ENCODE assay signal across 21 cellular contexts in the genomic region with DNA sequence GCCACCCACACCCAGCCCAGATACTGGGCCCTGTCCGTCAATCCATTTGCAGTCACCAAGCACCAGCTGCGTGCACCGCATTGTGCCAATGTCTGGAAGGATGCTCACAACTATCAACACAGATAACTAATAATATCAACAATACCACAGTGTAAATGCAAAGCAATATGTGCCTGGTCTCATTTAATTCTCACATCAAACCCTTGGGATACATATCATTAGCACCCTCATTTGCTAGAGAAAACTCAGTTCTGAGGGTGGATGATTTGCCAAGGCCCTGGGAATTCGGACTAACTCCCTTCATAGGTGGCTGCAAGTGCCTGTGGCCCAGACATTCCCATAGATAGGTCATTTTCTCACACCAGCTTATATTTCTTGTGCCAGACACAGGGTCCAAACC. TPM values are rescaled to one million over a fixed set of nuclear protein-coding genes. Genes with fewer than 3 reads are reported as not detected.
DNase-seq lines count a peak whose midpoint lies in the region; ATAC-seq, FAIRE-seq and TF ChIP-seq lines count a peak whose summit lies in the region.
"Had no signal": no experiment of that assay in that cellular context is flagged by ENCODE, and none has a peak within 500 bp of the region (broad histone marks: within the 10 kb centered on the region; RNA-seq: fewer than 3 reads in every experiment).

No MANE protein-coding gene starts in this region.

- no peaks in the 10 kb centered on the region for H3K4me1 ChIP-seq in GM12878 (ENCODE audit: control insufficient read depth, insufficient read depth, low read length)

- H3K36me3 ChIP-seq in GM12878 (ENCODE audit: control insufficient read depth in 2 of 2, insufficient read depth in 2 of 2, low read length in 1 of 2), result no peaks in the 10 kb centered on the region
- H3K36me3 ChIP-seq: HAP-1 had no signal

- H2AFZ ChIP-seq in GM12878 (ENCODE audit: control insufficient read depth, low read depth, low read length), result no peak overlapping the region

- SMC1A ChIA-PET in GM12878 (lab: Charles Lee; ENCODE audit: uncharacterized antibody, unreplicated experiment), result no interaction called here

- peaks cover 38% of the 10 kb centered on the region for H3K36me3 Mint-ChIP-seq in Calu3 (ENCODE audit: insufficient read depth, unreplicated experiment)
- H3K36me3 Mint-ChIP-seq in naive thymus-derived CD8-positive, alpha-beta T cell, result no peaks in the 10 kb centered on the region
- H3K36me3 Mint-ChIP-seq: CD4-positive, alpha-beta memory T cell had no signal

- in situ Hi-C loops in GM12878 (cut with MboI) (no loop called here), GM13977 (cut with MboI; ENCODE audit: low pct_unique_long_range_greater_than_20kb, low sequenced_read_pairs, unreplicated experiment) (no loop called here)

- ATAC-seq in GM12878, result no peak
- ATAC-seq in naive thymus-derived CD8-positive, alpha-beta T cell, result no peak
- no peak for ATAC-seq in GM18517 (IDR thresholded peaks at IDR 0.05; ENCODE audit: unreplicated experiment)

- no peak overlapping the region for H3K27ac ChIP-seq in GM12878 (ENCODE audit: control insufficient read depth, insufficient read depth)

- no peak for TF ChIP-seq POLR2A in GM12878 (IDR thresholded peaks at IDR 0.05; ENCODE audit: low read depth, low read length)

- intact Hi-C loops in Calu3 (cut with micrococcal nuclease; ENCODE audit: unreplicated experiment) (no loop called here), GM12878 (cut with micrococcal nuclease; ENCODE audit: unreplicated experiment) (no loop called here)

- H3K4me3 ChIP-seq in GM12878, result no peak overlapping the region
- H3K4me3 ChIP-seq: HAP-1 had no signal

- POLR2A ChIA-PET in GM12878 (lab: Charles Lee), result no interaction called here
- POLR2A ChIA-PET in naive thymus-derived CD8-positive, alpha-beta T cell (lab: Charles Lee), result no interaction called here

- no peak overlapping the region for H3K4me3 Mint-ChIP-seq in Calu3 (ENCODE audit: low read depth, unreplicated experiment)
- no peak overlapping the region for H3K4me3 Mint-ChIP-seq in naive thymus-derived CD8-positive, alpha-beta T cell
- H3K4me3 Mint-ChIP-seq: CD4-positive, alpha-beta memory T cell; HFFc6 had no signal

- CTCF ChIA-PET in Calu3 (lab: Charles Lee), result interaction anchor here (0.6 to 1.1 kb wide), 3 partner anchors 40 to 90 kb away, joined by 4 to 6 read pairs (median 4); no protein-coding TSS in a partner anchor
- CTCF ChIA-PET in GM12878 (lab: Yijun Ruan, JAX), result no interaction called here

- H3K79me2 ChIP-seq in GM12878 (ENCODE audit: control insufficient read depth, insufficient read depth, low read length), result no peaks in the 10 kb centered on the region

- no peak overlapping the region for H3K4me2 ChIP-seq in GM12878 (ENCODE audit: control insufficient read depth, insufficient read depth)

- no peaks in the 10 kb centered on the region for H4K20me1 ChIP-seq in GM12878 (ENCODE audit: control insufficient read depth, insufficient read depth)

- peaks cover 77% of the 10 kb centered on the region for H3K4me1 Mint-ChIP-seq in Calu3 (ENCODE audit: low read depth, unreplicated experiment)
- H3K4me1 Mint-ChIP-seq in naive thymus-derived CD8-positive, alpha-beta T cell, result no peaks in the 10 kb centered on the region
- H3K4me1 Mint-ChIP-seq: CD4-positive, alpha-beta memory T cell had no signal

- TF ChIP-seq RAD21 in GM12878 (IDR thresholded peaks at IDR 0.05; ENCODE audit: insufficient read depth, low read depth, low read length), result no peak

- TF ChIP-seq CTCF in Calu3 (IDR thresholded peaks at IDR 0.05; ENCODE audit: unreplicated experiment), result no peak
- no peak for TF ChIP-seq CTCF in GM12878 (IDR thresholded peaks at IDR 0.05 in 2 of 3, conservative IDR thresholded peaks at IDR 0.05 in 1 of 3; ENCODE audit: control insufficient read depth in 2 of 3, extremely low read depth in 1 of 3, insufficient read depth in 1 of 3, low read depth in 3 of 3, low read length in 3 of 3)
- peak; percentile 99 for TF ChIP-seq CTCF in subcutaneous adipose tissue (IDR thresholded peaks at IDR 0.05; ENCODE audit: low read depth)
- TF ChIP-seq CTCF in GM13977 (IDR thresholded peaks at IDR 0.05; ENCODE audit: extremely low read depth, insufficient read depth, missing control alignments), result no peak

- no TSS peak for BruUV-seq in Calu3 (replicated peaks; lab: Mats Ljungman, UMichigan)
- BruUV-seq in GM12878 (replicated peaks; lab: Mats Ljungman, UMichigan), result no TSS peak

- RAD21 ChIA-PET in GM12878 (lab: Charles Lee; ENCODE audit: unreplicated experiment), result no interaction called here

- no peaks in the 10 kb centered on the region for H3K9me3 Mint-ChIP-seq in Calu3 (ENCODE audit: low read depth, unreplicated experiment)
- H3K9me3 Mint-ChIP-seq in naive thymus-derived CD8-positive, alpha-beta T cell, result peaks cover 0 to under 1% (median 0%) of the 10 kb centered on the region in 9 donors
- H3K9me3 Mint-ChIP-seq: CD4-positive, alpha-beta memory T cell; HFFc6 had no signal

- peaks cover 0 to 5% of the 10 kb centered on the region in 2 experiments; a peak in 2 of 4 replicates for H3K27me3 ChIP-seq in GM12878 (replicated peaks in 1 of 2; ENCODE audit: control insufficient read depth in 2 of 2, insufficient read depth in 2 of 2, low read length in 1 of 2)

- H3K27ac Mint-ChIP-seq in Calu3 (ENCODE audit: unreplicated experiment), result peak overlapping the region; percentile 57
- H3K27ac Mint-ChIP-seq in naive thymus-derived CD8-positive, alpha-beta T cell, result no peak overlapping the region
- H3K27ac Mint-ChIP-seq: CD4-positive, alpha-beta memory T cell; HFFc6 had no signal

- H3K9ac ChIP-seq in GM12878 (ENCODE audit: control insufficient read depth, insufficient read depth, low read length), result no peak overlapping the region

- no peaks in the 10 kb centered on the region for H3K27me3 Mint-ChIP-seq in Calu3 (ENCODE audit: unreplicated experiment)
- H3K27me3 Mint-ChIP-seq in naive thymus-derived CD8-positive, alpha-beta T cell, result peaks cover 0 to 6% (median 0%) of the 10 kb centered on the region in 5 donors

- TF ChIP-seq EP300 in GM12878 (IDR thresholded peaks at IDR 0.05; ENCODE audit: borderline replicate concordance in 1 of 2, control insufficient read depth in 1 of 2, low read depth in 2 of 2, low read length in 2 of 2), result no peak

- FAIRE-seq in GM12878 (lab: Jason Lieb, UNC), result no peak
- FAIRE-seq: D721Med, GM12892, H54 had no signal

- H3K9me3 ChIP-seq in GM12878 (replicated peaks; ENCODE audit: control insufficient read depth, insufficient read depth, low read length), result no peaks in the 10 kb centered on the region
- H3K9me3 ChIP-seq: HAP-1 had no signal

- DNase-seq in Calu3 (no peak), HuH-7.5 (ENCODE audit: low spot score) (peak; percentile 21), GM12878 (ENCODE audit: low read depth, low spot score) (no peak), GM13977 (ENCODE audit: low spot score) (no peak)
- DNase-seq in naive thymus-derived CD8-positive, alpha-beta T cell, result no peak
- DNase-seq: C1 segment of cervical spinal cord; CD4-positive, alpha-beta memory T cell; COR-L47; DMS 273 treated with DMSO at 0.1 percent for 48 hours; DMS53; DMS79 treated with DMSO at 0.1 percent for 48 hours; GF-D8; GOT3; HFFc6 had no signal

- 74% methylated on average over 4 of the region's 4 CpGs for WGBS in GM12878 (ENCODE audit: insufficient coverage, insufficient replicate concordance, low lambda C conversion rate, missing lambda C conversion rate)

RNA-seq across cellular contexts. Expression of a gene that starts 14.5 kb away (rescaled TPM):
- total RNA-seq in Calu3 (2022) (2.8 and 4.0 TPM in 2 replicates), GM12878 (2014; rRNA removed) (not detected in 2 replicates), GM12878 (2014; rRNA removed; fragmentation: Illumina TruSeq; extraction: Trizol) (not detected in 2 replicates), GM12878 (2021) (0.05 TPM in 1 of 2 replicates, not detected in the other), subcutaneous adipose tissue (10 to 100 TPM in 3 of 4 donors, 1 to 10 TPM in 1; 8.8 to 63.0 (median 37.3) TPM)
- not detected in 2 replicates for total RNA-seq in GM12878 (2013; cell fraction: nucleolus; rRNA removed)
- 0.10 TPM for polyA plus RNA-seq in GM12878 (2011; ENCODE audit: low read depth)
- polyA plus RNA-seq in GM12878 (2011; rRNA removed) (not detected in 2 replicates), GM12878 (2014; fragmentation: Illumina TruSeq; extraction: Trizol) (0.07 TPM in 1 of 2 replicates, not detected in the other), GM12878 (2014; fragmentation: Nextera tagmentation; extraction: Ambion mirVana) (not detected), GM12878 (2014; rRNA removed) (0.04 TPM in 1 of 2 replicates, not detected in the other), GM12878 (2016; fragmentation: Nextera tagmentation; extraction: Ambion mirVana) (under 1 TPM; 0.17 to 0.55 TPM)
- polyA plus RNA-seq in GM12878 (2011; cell fraction: cytosol; rRNA removed), result not detected in 2 replicates
- 0.07 TPM in 1 of 2 replicates, not detected in the other for polyA plus RNA-seq in GM12878 (2011; cell fraction: nucleus; rRNA removed)
- polyA plus RNA-seq in GM12878 (2012), result 0.32 and 0.50 TPM in 2 replicates
- polyA minus RNA-seq in GM12878 (2011; rRNA and poly(A)+ RNA removed), result not detected in 2 replicates
- polyA minus RNA-seq in GM12878 (2011; cell fraction: cytosol; rRNA and poly(A)+ RNA removed), result not detected in 2 replicates
- polyA minus RNA-seq in GM12878 (2011; cell fraction: nucleus; rRNA and poly(A)+ RNA removed), result not detected in 2 replicates
- not detected for total RNA-seq in naive thymus-derived CD8-positive, alpha-beta T cell
- polyA plus RNA-seq in naive thymus-derived CD8-positive, alpha-beta T cell, result 1 to 10 TPM in 1 of 3 donors, under 1 TPM in 2; 0.53 to 2.4 (median 0.98) TPM
- total RNA-seq: A172; CD4-positive, alpha-beta memory T cell had no signal

RNA-seq across cellular contexts. Expression of a gene that starts 54.5 kb away (rescaled TPM):
- total RNA-seq in Calu3 (2022) (114 and 127 TPM in 2 replicates), GM12878 (2014; rRNA removed) (2.1 and 2.6 TPM in 2 replicates), GM12878 (2014; rRNA removed; fragmentation: Illumina TruSeq; extraction: Trizol) (3.0 and 3.1 TPM in 2 replicates), GM12878 (2021) (4.3 and 4.7 TPM in 2 replicates), subcutaneous adipose tissue (1 to 10 TPM; 1.6 to 2.2 (median 1.9) TPM)
- total RNA-seq in GM12878 (2013; cell fraction: nucleolus; rRNA removed), result 5.4 and 5.5 TPM in 2 replicates
- 0.54 TPM for polyA plus RNA-seq in GM12878 (2011; ENCODE audit: low read depth)
- polyA plus RNA-seq in GM12878 (2011; rRNA removed) (1.3 and 2.6 TPM in 2 replicates), GM12878 (2014; fragmentation: Illumina TruSeq; extraction: Trizol) (0.65 and 1.1 TPM in 2 replicates), GM12878 (2014; fragmentation: Nextera tagmentation; extraction: Ambion mirVana) (1 to 10 TPM in 1 of 2 experiments, under 1 TPM in 1; 0.57 to 1.9 TPM), GM12878 (2014; rRNA removed) (0.85 and 0.86 TPM in 2 replicates), GM12878 (2016; fragmentation: Nextera tagmentation; extraction: Ambion mirVana) (1 to 10 TPM; 2.5 to 3.0 TPM)
- polyA plus RNA-seq in GM12878 (2011; cell fraction: cytosol; rRNA removed), result 0.57 and 0.67 TPM in 2 replicates
- polyA plus RNA-seq in GM12878 (2011; cell fraction: nucleus; rRNA removed), result 0.55 and 0.63 TPM in 2 replicates
- polyA plus RNA-seq in GM12878 (2012), result 0.60 and 0.88 TPM in 2 replicates
- polyA minus RNA-seq in GM12878 (2011; rRNA and poly(A)+ RNA removed), result 1.2 and 1.8 TPM in 2 replicates
- 1.2 and 1.6 TPM in 2 replicates for polyA minus RNA-seq in GM12878 (2011; cell fraction: cytosol; rRNA and poly(A)+ RNA removed)
- 0.73 and 1.1 TPM in 2 replicates for polyA minus RNA-seq in GM12878 (2011; cell fraction: nucleus; rRNA and poly(A)+ RNA removed)
- 10 to 100 TPM in 1 of 2 experiments, 1 to 10 TPM in 1; 9.4 to 12.0 TPM for total RNA-seq in naive thymus-derived CD8-positive, alpha-beta T cell
- polyA plus RNA-seq in naive thymus-derived CD8-positive, alpha-beta T cell, result 1 to 10 TPM in 2 of 3 donors, under 1 TPM in 1; 0.49 to 2.0 (median 1.4) TPM
